In the genomic region with DNA sequence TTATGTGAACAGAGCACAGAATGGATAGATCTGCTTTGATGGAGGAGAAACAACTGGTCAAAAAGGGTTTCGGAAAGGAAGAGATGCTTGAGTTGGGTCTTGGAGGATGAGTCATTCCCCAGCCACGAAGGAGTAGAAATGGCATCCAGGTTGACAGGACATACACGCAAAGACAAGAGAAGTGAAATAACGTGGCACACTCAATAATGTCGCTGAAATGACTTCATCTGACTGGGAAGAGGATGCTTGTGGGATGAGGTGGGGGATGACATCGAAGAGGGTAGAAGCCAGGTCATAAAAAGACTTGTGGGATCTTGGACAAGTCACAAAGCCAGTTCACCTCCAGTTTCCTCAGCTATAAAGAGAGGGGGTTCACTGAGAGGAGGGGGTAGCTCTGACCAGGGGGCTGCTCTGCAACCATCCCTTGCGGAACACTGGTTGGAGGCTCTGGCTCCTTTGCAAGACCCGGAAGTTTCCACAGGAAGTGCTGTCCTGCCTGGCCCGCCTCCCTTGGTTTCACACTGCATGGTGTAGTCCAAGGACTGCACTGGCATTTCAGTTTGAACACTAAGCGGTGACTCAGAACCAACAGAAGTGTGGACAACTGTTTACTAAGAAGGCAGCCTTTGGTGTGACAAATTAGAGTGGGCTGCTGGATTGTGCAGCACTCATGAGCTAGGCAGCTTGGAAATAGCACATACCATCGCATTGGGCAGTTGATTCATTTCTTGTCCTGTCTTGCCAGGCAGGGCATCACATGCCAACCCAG, we compare ENCODE assay signal across 8 cellular contexts.
DNase-seq lines count a peak whose midpoint lies in the region; ATAC-seq lines count a peak whose summit lies in the region.

No MANE protein-coding gene starts in this region.

- no peaks in the 10 kb centered on the region for H3K9me3 Mint-ChIP-seq in activated T-cell treated with anti-CD3 and anti-CD28 coated beads, Interleukin-2, amount 50 U/mL, for 24 hours
- peaks cover 2% of the 10 kb centered on the region in 2 donors for H3K9me3 Mint-ChIP-seq in activated T-cell treated with anti-CD3 and anti-CD28 coated beads, Interleukin-2, amount 50 U/mL, for 72 hours
- no peaks in the 10 kb centered on the region for H3K9me3 Mint-ChIP-seq in stimulated activated effector memory CD8-positive, alpha-beta T cell treated with anti-CD3 and anti-CD28 coated beads, Interleukin-12 subunit alpha, Interleukin-12 subunit beta, amount 100 ng/mL, for 72 hours

- peak overlapping the region; percentile 88 for H3K27ac Mint-ChIP-seq in activated T-cell treated with anti-CD3 and anti-CD28 coated beads, Interleukin-2, amount 50 U/mL, for 24 hours
- H3K27ac Mint-ChIP-seq in activated T-cell treated with anti-CD3 and anti-CD28 coated beads, Interleukin-2, amount 50 U/mL, for 72 hours: peak overlapping the region; percentile 51
- H3K27ac Mint-ChIP-seq in stimulated activated effector memory CD8-positive, alpha-beta T cell treated with anti-CD3 and anti-CD28 coated beads, Interleukin-12 subunit alpha, Interleukin-12 subunit beta, amount 100 ng/mL, for 72 hours: peak overlapping the region; percentile 48

- no peaks in the 10 kb centered on the region for H3K36me3 Mint-ChIP-seq in activated T-cell treated with anti-CD3 and anti-CD28 coated beads, Interleukin-2, amount 50 U/mL, for 24 hours (ENCODE audit: low read depth)
- H3K36me3 Mint-ChIP-seq in activated T-cell treated with anti-CD3 and anti-CD28 coated beads, Interleukin-2, amount 50 U/mL, for 72 hours (ENCODE audit: insufficient read depth in 2 of 2): peaks cover 2% of the 10 kb centered on the region in 2 donors
- H3K36me3 Mint-ChIP-seq in stimulated activated effector memory CD8-positive, alpha-beta T cell treated with anti-CD3 and anti-CD28 coated beads, Interleukin-12 subunit alpha, Interleukin-12 subunit beta, amount 100 ng/mL, for 72 hours: no peaks in the 10 kb centered on the region

- peak; percentile 45 for ATAC-seq in HG03066 (IDR thresholded peaks at IDR 0.05; ENCODE audit: low read depth, unreplicated experiment)
- peak; percentile 90 for ATAC-seq in activated T-cell treated with anti-CD3 and anti-CD28 coated beads, Interleukin-2, amount 50 U/mL, for 72 hours (replicated peaks in 1 of 2)
- peak; percentile 95 for ATAC-seq in stimulated activated effector memory CD8-positive, alpha-beta T cell treated with anti-CD3 and anti-CD28 coated beads, Interleukin-12 subunit alpha, Interleukin-12 subunit beta, amount 100 ng/mL, for 72 hours
- no peak for ATAC-seq in left lobe of liver

- H3K27me3 Mint-ChIP-seq in activated T-cell treated with anti-CD3 and anti-CD28 coated beads, Interleukin-2, amount 50 U/mL, for 24 hours: peaks cover 7% of the 10 kb centered on the region
- H3K27me3 Mint-ChIP-seq in activated T-cell treated with anti-CD3 and anti-CD28 coated beads, Interleukin-2, amount 50 U/mL, for 72 hours (ENCODE audit: low read depth): peaks cover 27% of the 10 kb centered on the region

- DNase-seq in activated T-cell treated with anti-CD3 and anti-CD28 coated beads, Interleukin-2, amount 50 U/mL, for 24 hours: peak; percentile 55
- no peak for DNase-seq in activated T-cell treated with anti-CD3 and anti-CD28 coated beads, Interleukin-2, amount 50 U/mL, for 1 hour
- DNase-seq in activated T-cell treated with anti-CD3 and anti-CD28 coated beads, Interleukin-2, amount 50 U/mL, for 72 hours: peak; percentile 64 to 68
- DNase-seq in stimulated activated effector memory CD8-positive, alpha-beta T cell treated with anti-CD3 and anti-CD28 coated beads, Interleukin-12 subunit alpha, Interleukin-12 subunit beta, amount 100 ng/mL, for 72 hours (ENCODE audit: low spot score in 2 of 2): peak; percentile 55 to 93
- DNase-seq in left lobe of liver (ENCODE audit: low spot score) (no peak), globus pallidus (ENCODE audit: low spot score) (no peak), NCI-H2029 (lab: John Stamatoyannopoulos, UW) (no peak)

- no peak overlapping the region for H3K4me3 Mint-ChIP-seq in activated T-cell treated with anti-CD3 and anti-CD28 coated beads, Interleukin-2, amount 50 U/mL, for 24 hours
- H3K4me3 Mint-ChIP-seq in activated T-cell treated with anti-CD3 and anti-CD28 coated beads, Interleukin-2, amount 50 U/mL, for 72 hours: peak overlapping the region; percentile 13 to 47
- H3K4me3 Mint-ChIP-seq in stimulated activated effector memory CD8-positive, alpha-beta T cell treated with anti-CD3 and anti-CD28 coated beads, Interleukin-12 subunit alpha, Interleukin-12 subunit beta, amount 100 ng/mL, for 72 hours: peak overlapping the region; percentile 3

- H3K4me1 Mint-ChIP-seq in activated T-cell treated with anti-CD3 and anti-CD28 coated beads, Interleukin-2, amount 50 U/mL, for 24 hours (ENCODE audit: low read depth): peaks cover 63% of the 10 kb centered on the region
- H3K4me1 Mint-ChIP-seq in activated T-cell treated with anti-CD3 and anti-CD28 coated beads, Interleukin-2, amount 50 U/mL, for 72 hours (ENCODE audit: low read depth): peaks cover 65% of the 10 kb centered on the region
- H3K4me1 Mint-ChIP-seq in stimulated activated effector memory CD8-positive, alpha-beta T cell treated with anti-CD3 and anti-CD28 coated beads, Interleukin-12 subunit alpha, Interleukin-12 subunit beta, amount 100 ng/mL, for 72 hours: peaks cover 82% of the 10 kb centered on the region

Comparison
In these comparisons a context has a peak if more than half of its experiments do, and no peak if none do; other contexts are left out.
1. DNase-seq: peak in activated T-cell treated with anti-CD3 and anti-CD28 coated beads, Interleukin-2, amount 50 U/mL, for 24 hours (single experiment), activated T-cell treated with anti-CD3 and anti-CD28 coated beads, Interleukin-2, amount 50 U/mL, for 72 hours (2 of 2) and stimulated activated effector memory CD8-positive, alpha-beta T cell treated with anti-CD3 and anti-CD28 coated beads, Interleukin-12 subunit alpha, Interleukin-12 subunit beta, amount 100 ng/mL, for 72 hours (2 of 2); none in activated T-cell treated with anti-CD3 and anti-CD28 coated beads, Interleukin-2, amount 50 U/mL, for 1 hour (single experiment), left lobe of liver (single experiment), globus pallidus (single experiment) and NCI-H2029 (single experiment).
2. Peak in every context shown above with its lines, with median percentiles within 50 percentile points of each other: H3K27ac Mint-ChIP-seq.